8 cellular contexts compared by ENCODE assay signal in genomic region chr18:58615150-58616132, GRCh38. TPM values are rescaled to one million over a fixed set of nuclear protein-coding genes. Genes with fewer than 3 reads are reported as not detected.
DNase-seq lines count a peak whose midpoint lies in the region; ATAC-seq and TF ChIP-seq lines count a peak whose summit lies in the region.

No MANE protein-coding gene starts in this region.

- H3K36me3 ChIP-seq in CD8-positive, alpha-beta T cell (ENCODE audit: insufficient read depth, low read length): no peaks in the 10 kb centered on the region
- H3K36me3 ChIP-seq in HUES48 (ENCODE audit: control insufficient read depth, insufficient read depth, low read length) (no peaks in the 10 kb centered on the region), MG63 (no peaks in the 10 kb centered on the region), SK-N-SH (replicated peaks in 1 of 2; ENCODE audit: control insufficient read depth in 1 of 2, insufficient read depth in 2 of 2, low read length in 1 of 2) (no peaks in the 10 kb centered on the region)

- peak; percentile 8 to 60 (median 43) for DNase-seq in CD8-positive, alpha-beta T cell
- DNase-seq in activated effector memory CD4-positive, alpha-beta T cell treated with Interleukin-2 at 50 U/mL for 16 hours: peak; percentile 32
- peak in 2 of 3 experiments; percentile 29 to 39 for DNase-seq in stimulated activated CD4-positive, alpha-beta T cell treated with anti-CD3 and anti-CD28 coated beads, TNF-alpha, amount 100 ng/mL, for 4 hours (ENCODE audit: low read depth in 3 of 3)
- no peak for DNase-seq in MG63
- no peak for DNase-seq in SK-N-SH
- DNase-seq in NCI-H2227 treated with DMSO at 0.1 percent for 48 hours (lab: John Stamatoyannopoulos, UW): no peak

- peaks cover 9% of the 10 kb centered on the region for H3F3A ChIP-seq in SK-N-SH (replicated peaks; ENCODE audit: insufficient read depth)

- peak overlapping the region; percentile 16 for H3K4me3 ChIP-seq in CD8-positive, alpha-beta T cell (ENCODE audit: low read depth, low read length)
- H3K4me3 ChIP-seq in HUES48 (ENCODE audit: low read depth, low read length) (no peak overlapping the region), MG63 (no peak overlapping the region), SK-N-SH (ENCODE audit: low read depth in 2 of 2, low read length in 1 of 2) (no peak overlapping the region)

- H3K27me3 ChIP-seq in CD8-positive, alpha-beta T cell (ENCODE audit: insufficient read depth, low read length): no peaks in the 10 kb centered on the region
- H3K27me3 ChIP-seq in HUES48 (ENCODE audit: control insufficient read depth, insufficient read depth, low read length) (no peaks in the 10 kb centered on the region), MG63 (no peaks in the 10 kb centered on the region), SK-N-SH (ENCODE audit: insufficient read depth) (no peaks in the 10 kb centered on the region)

- peak overlapping the region; percentile 55 for H3K27ac ChIP-seq in CD8-positive, alpha-beta T cell (ENCODE audit: low read depth, low read length)
- H3K27ac ChIP-seq in HUES48 (ENCODE audit: low read depth, low read length): peak overlapping the region; percentile 42
- no peak overlapping the region for H3K27ac ChIP-seq in SK-N-SH (ENCODE audit: low read depth in 2 of 2, low read length in 1 of 2)

- H3K4me1 ChIP-seq in CD8-positive, alpha-beta T cell (ENCODE audit: insufficient read depth, low read length): peaks cover 40% of the 10 kb centered on the region
- H3K4me1 ChIP-seq in HUES48 (ENCODE audit: control insufficient read depth, insufficient read depth, low read length) (peaks cover 47% of the 10 kb centered on the region), SK-N-SH (ENCODE audit: control insufficient read depth in 1 of 2, insufficient read depth in 2 of 2, low read depth in 1 of 2, low read length in 1 of 2) (peaks cover 11 to 13% of the 10 kb centered on the region in 2 experiments; a peak in 2 of 4 replicates)

- peak overlapping the region; percentile 75 for H3K4me3 Mint-ChIP-seq in CD8-positive, alpha-beta T cell

- peaks cover 41% of the 10 kb centered on the region for H3K4me1 Mint-ChIP-seq in CD8-positive, alpha-beta T cell (ENCODE audit: low read depth)

- POLR2A ChIA-PET in CD8-positive, alpha-beta T cell (lab: Charles Lee): interaction anchor here (1.3 to 3.1 kb wide), 2 partner anchors 43 to 56 kb away, joined by 3 to 16 read pairs; partner anchors contain the start of gene MALT1
- POLR2A ChIA-PET in SK-N-SH (lab: Yijun Ruan, JAX): no interaction called here

- no peaks in the 10 kb centered on the region for H3K9me3 ChIP-seq in CD8-positive, alpha-beta T cell (ENCODE audit: low read length)
- H3K9me3 ChIP-seq in HUES48 (ENCODE audit: control insufficient read depth, insufficient read depth, low read length): no peaks in the 10 kb centered on the region
- no peaks in the 10 kb centered on the region for H3K9me3 ChIP-seq in MG63
- H3K9me3 ChIP-seq in SK-N-SH: no peaks in the 10 kb centered on the region

- H3K79me2 ChIP-seq in SK-N-SH (ENCODE audit: insufficient read depth): no peaks in the 10 kb centered on the region

- no peak for TF ChIP-seq RAD21 in SK-N-SH (IDR thresholded peaks at IDR 0.05; ENCODE audit: low read length)

- H3K27me3 Mint-ChIP-seq in CD8-positive, alpha-beta T cell (ENCODE audit: low read depth): no peaks in the 10 kb centered on the region

- TF ChIP-seq CTCF in CD8-positive, alpha-beta T cell (IDR thresholded peaks at IDR 0.05): no peak
- TF ChIP-seq CTCF in SK-N-SH (IDR thresholded peaks at IDR 0.05): no peak

- CTCF ChIA-PET in CD8-positive, alpha-beta T cell (lab: Charles Lee): interaction anchor here (0.9 to 1.3 kb wide), 2 partner anchors 135 to 148 kb away, joined by 3 read pairs; no protein-coding TSS in a partner anchor
- CTCF ChIA-PET in SK-N-SH (lab: Yijun Ruan, JAX): interaction anchor here (1.0 kb wide), 1 partner anchor 76 kb away, joined by 3 read pairs; no protein-coding TSS in a partner anchor

- 92% methylated on average over 5 of the region's 5 CpGs for WGBS in SK-N-SH (ENCODE audit: low lambda C conversion rate)

- H4K20me1 ChIP-seq in SK-N-SH (ENCODE audit: insufficient read depth): no peaks in the 10 kb centered on the region

- intact Hi-C loops in CD8-positive, alpha-beta T cell (cut with DNase I, micrococcal nuclease): loop anchor here (1.0 to 5.0 kb wide), 3 partner anchors 42 to 56 kb away; partner anchors contain the start of gene MALT1 (in 1 of the 2)

- H3K9me2 ChIP-seq in SK-N-SH: no peaks in the 10 kb centered on the region

- H3K4me2 ChIP-seq in SK-N-SH: no peak overlapping the region

- H3K9me3 Mint-ChIP-seq in CD8-positive, alpha-beta T cell: no peaks in the 10 kb centered on the region

- H3K36me3 Mint-ChIP-seq in CD8-positive, alpha-beta T cell: no peaks in the 10 kb centered on the region

- peak; percentile 95 for ATAC-seq in CD8-positive, alpha-beta T cell
- peak; percentile 84 for ATAC-seq in GM21423 (IDR thresholded peaks at IDR 0.05; ENCODE audit: unreplicated experiment)

- H2AFZ ChIP-seq in SK-N-SH (ENCODE audit: low read depth): no peak overlapping the region

- peak overlapping the region; percentile 95 for H3K27ac Mint-ChIP-seq in CD8-positive, alpha-beta T cell

- H3K9ac ChIP-seq in HUES48 (ENCODE audit: low read depth, low read length): no peak overlapping the region
- no peak overlapping the region for H3K9ac ChIP-seq in SK-N-SH

- TF ChIP-seq EP300 in SK-N-SH (IDR thresholded peaks at IDR 0.05; ENCODE audit: borderline replicate concordance in 1 of 2, low read depth in 1 of 2, low read length in 1 of 2): no peak

TF ChIP-seq in SK-N-SH, 30 proteins besides CTCF, POLR2A, EP300 and RAD21 (continues in another document):
- TF ChIP-seq IRF3 (IDR thresholded peaks at IDR 0.05; ENCODE audit: low read depth, low read length) (no peak), CHD2 (IDR thresholded peaks at IDR 0.05; ENCODE audit: low read length, partially characterized antibody) (no peak), ELF1 (IDR thresholded peaks at IDR 0.05) (no peak), TAF1 (IDR thresholded peaks at IDR 0.05; ENCODE audit: borderline replicate concordance, low read depth, low read length) (no peak), POLR2AphosphoS5 (IDR thresholded peaks at IDR 0.05; ENCODE audit: low read depth, low read length) (no peak), YY1 (IDR thresholded peaks at IDR 0.05; ENCODE audit: low read depth) (no peak), RXRA (IDR thresholded peaks at IDR 0.05; ENCODE audit: borderline replicate concordance, low read depth) (no peak), MXI1 (IDR thresholded peaks at IDR 0.05; ENCODE audit: low read depth, low read length) (no peak), FOXJ3 (CRISPR knock-in tag; IDR thresholded peaks at IDR 0.05) (no peak), FOSL2 (IDR thresholded peaks at IDR 0.05; ENCODE audit: borderline replicate concordance, low read depth) (no peak), NFIC (IDR thresholded peaks at IDR 0.05; ENCODE audit: borderline replicate concordance) (no peak), SMC3 (IDR thresholded peaks at IDR 0.05; ENCODE audit: low read depth, low read length) (no peak)
- TF ChIP-seq, protein P1, sequence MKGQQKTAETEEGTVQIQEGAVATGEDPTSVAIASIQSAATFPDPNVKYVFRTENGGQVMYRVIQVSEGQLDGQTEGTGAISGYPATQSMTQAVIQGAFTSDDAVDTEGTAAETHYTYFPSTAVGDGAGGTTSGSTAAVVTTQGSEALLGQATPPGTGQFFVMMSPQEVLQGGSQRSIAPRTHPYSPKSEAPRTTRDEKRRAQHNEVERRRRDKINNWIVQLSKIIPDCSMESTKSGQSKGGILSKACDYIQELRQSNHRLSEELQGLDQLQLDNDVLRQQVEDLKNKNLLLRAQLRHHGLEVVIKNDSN (IDR thresholded peaks at IDR 0.05; ENCODE audit: borderline replicate concordance, low read depth): no peak

RNA-seq across cellular contexts. Expression of gene ALPK2, which starts 13.4 kb away (rescaled TPM):
- total RNA-seq in CD8-positive, alpha-beta T cell: under 1 TPM; 0.14 to 0.27 TPM
- total RNA-seq in MG63 (2014; rRNA removed; shearing (Covaris generic); ENCODE audit: low replicate concordance): 6.2 and 10.5 TPM in 2 replicates
- polyA plus RNA-seq in SK-N-SH (2012; rRNA removed): 8.9 and 17.5 TPM in 2 replicates
- polyA plus RNA-seq in SK-N-SH (2012; cell fraction: cytosol; rRNA removed): 5.1 and 5.2 TPM in 2 replicates
- 34.0 and 60.6 TPM in 2 replicates for polyA plus RNA-seq in SK-N-SH (2012; cell fraction: nucleus; rRNA removed)

RNA-seq across cellular contexts. Expression of gene MALT1, which starts 55.8 kb away (rescaled TPM):
- 10 to 100 TPM; 67.9 to 69.9 TPM for total RNA-seq in CD8-positive, alpha-beta T cell
- total RNA-seq in MG63 (2014; rRNA removed; shearing (Covaris generic); ENCODE audit: low replicate concordance): 18.1 and 24.6 TPM in 2 replicates
- 6.6 and 10.0 TPM in 2 replicates for polyA plus RNA-seq in SK-N-SH (2012; rRNA removed)
- polyA plus RNA-seq in SK-N-SH (2012; cell fraction: cytosol; rRNA removed): 9.1 and 10.1 TPM in 2 replicates
- polyA plus RNA-seq in SK-N-SH (2012; cell fraction: nucleus; rRNA removed): 6.4 and 16.0 TPM in 2 replicates

Comparison
In these comparisons a context has a peak if more than half of its experiments do, and no peak if none do; other contexts are left out.
1. DNase-seq: peak in CD8-positive, alpha-beta T cell (7 of 7), activated effector memory CD4-positive, alpha-beta T cell treated with Interleukin-2 at 50 U/mL for 16 hours (single experiment) and stimulated activated CD4-positive, alpha-beta T cell treated with anti-CD3 and anti-CD28 coated beads, TNF-alpha, amount 100 ng/mL, for 4 hours (2 of 3); none in MG63 (single experiment), SK-N-SH (single experiment) and NCI-H2227 treated with DMSO at 0.1 percent for 48 hours (single experiment).
2. H3K27ac ChIP-seq: peak in CD8-positive, alpha-beta T cell (single experiment) and HUES48 (single experiment); none in SK-N-SH (0 of 2).